Comparison of ENCODE assay signal across 8 cellular contexts in the genomic region with DNA sequence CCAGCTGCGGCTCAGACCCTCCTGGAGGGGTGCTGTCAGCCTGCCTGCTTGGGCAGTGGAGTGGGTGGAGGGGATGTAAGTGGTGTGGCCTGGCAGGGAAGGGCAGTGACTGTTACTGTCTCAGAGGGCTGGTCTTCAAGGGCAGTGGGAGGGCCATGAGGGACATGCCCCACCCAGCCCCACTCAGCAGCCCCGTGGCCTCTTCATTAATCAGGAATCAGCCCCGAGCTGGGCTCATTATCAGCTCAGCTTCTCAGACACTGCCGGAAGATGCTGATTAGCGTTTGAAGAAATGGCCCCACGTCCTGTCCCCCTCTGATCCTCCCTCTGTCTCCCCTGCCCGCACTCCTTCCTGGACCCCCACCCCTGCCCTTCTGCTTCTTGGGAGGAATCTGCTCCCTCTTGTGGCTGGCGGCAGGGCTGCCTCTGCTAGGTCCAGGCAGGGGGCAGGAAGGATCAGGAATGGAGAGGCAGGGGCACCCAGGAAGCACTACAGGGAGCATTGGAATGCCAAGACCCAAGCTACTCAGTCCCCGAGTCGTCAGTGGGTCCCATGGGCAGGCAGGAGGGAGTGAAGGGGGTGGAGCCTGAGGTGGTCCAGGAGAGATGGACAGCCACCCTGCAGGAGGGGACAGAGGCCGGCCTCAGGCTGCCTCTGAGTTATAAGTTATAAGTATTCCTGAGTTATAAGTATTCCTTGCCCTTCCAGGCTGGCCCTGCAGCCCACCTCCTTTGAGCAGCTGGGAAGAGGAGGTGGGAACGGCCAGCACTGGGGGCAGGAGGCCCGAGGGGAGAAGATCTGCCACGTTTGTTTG. TPM values are rescaled to one million over a fixed set of nuclear protein-coding genes. Genes with fewer than 3 reads are reported as not detected.
A peak's percentile ranks its signal among the peaks of the same experiment; 100 is the strongest.
DNase-seq lines count a peak whose midpoint lies in the region; ATAC-seq and TF ChIP-seq lines count a peak whose summit lies in the region.

No MANE protein-coding gene starts in this region.

- peak overlapping the region in 8 of 10 donors; percentile 15 to 75 (median 63) for H3K4me3 Mint-ChIP-seq in naive thymus-derived CD8-positive, alpha-beta T cell

- ATAC-seq in naive thymus-derived CD8-positive, alpha-beta T cell = peak; percentile 49 to 51
- no peak for ATAC-seq in HG02623 (IDR thresholded peaks at IDR 0.05; ENCODE audit: unreplicated experiment)
- no peak for ATAC-seq in HG03457 (IDR thresholded peaks at IDR 0.05; ENCODE audit: unreplicated experiment)
- ATAC-seq in HG03442 (IDR thresholded peaks at IDR 0.05; ENCODE audit: unreplicated experiment) = no peak

- peak; percentile 36 for TF ChIP-seq CTCF in GM10266 (IDR thresholded peaks at IDR 0.05; ENCODE audit: control insufficient read depth, insufficient read depth, low read depth, missing control alignments)

- peaks cover 0 to 5% (median 0%) of the 10 kb centered on the region in 3 donors for H3K36me3 Mint-ChIP-seq in naive thymus-derived CD8-positive, alpha-beta T cell

- POLR2A ChIA-PET in naive thymus-derived CD8-positive, alpha-beta T cell (lab: Charles Lee) = interaction anchor here (1.2 kb wide), 1 partner anchor 13 kb away, joined by 3 read pairs; no protein-coding TSS in a partner anchor

- peaks cover 48 to 97% (median 73%) of the 10 kb centered on the region in 5 donors for H3K27me3 Mint-ChIP-seq in naive thymus-derived CD8-positive, alpha-beta T cell

- peak overlapping the region in 2 of 10 donors; percentile 13 to 50 for H3K27ac Mint-ChIP-seq in naive thymus-derived CD8-positive, alpha-beta T cell

- peaks cover 13 to 21% (median 17%) of the 10 kb centered on the region in 4 donors for H3K4me1 Mint-ChIP-seq in naive thymus-derived CD8-positive, alpha-beta T cell

- peaks cover 0 to 2% (median 0%) of the 10 kb centered on the region in 9 donors for H3K9me3 Mint-ChIP-seq in naive thymus-derived CD8-positive, alpha-beta T cell

- DNase-seq in A172 (ENCODE audit: low spot score) = peak; percentile 83
- DNase-seq in GM10266 (ENCODE audit: extremely low spot score) = peak; percentile 62
- peak; percentile 98 for DNase-seq in NCI-H82 treated with DMSO at 0.1 percent for 48 hours (lab: John Stamatoyannopoulos, UW; ENCODE audit: unreplicated experiment)
- DNase-seq in ecto neural progenitor cell (ENCODE audit: low spot score) = peak; percentile 83
- DNase-seq in naive thymus-derived CD8-positive, alpha-beta T cell = no peak

RNA-seq across cellular contexts. Expression of gene ASIC4, which starts 7.0 kb away (rescaled TPM):
- total RNA-seq in A172 (2014; rRNA removed; shearing (Covaris generic)) = 0.12 and 0.43 TPM in 2 replicates
- under 1 TPM; 0.21 to 0.30 TPM for total RNA-seq in naive thymus-derived CD8-positive, alpha-beta T cell
- not detected for polyA plus RNA-seq in naive thymus-derived CD8-positive, alpha-beta T cell

RNA-seq across cellular contexts. Expression of gene CHPF, which starts 22.3 kb away (rescaled TPM):
- 139 and 161 TPM in 2 replicates for total RNA-seq in A172 (2014; rRNA removed; shearing (Covaris generic))
- 1 to 10 TPM; 3.7 to 3.8 TPM for total RNA-seq in naive thymus-derived CD8-positive, alpha-beta T cell
- polyA plus RNA-seq in naive thymus-derived CD8-positive, alpha-beta T cell = 1 to 10 TPM; 3.8 to 4.2 (median 4.2) TPM

RNA-seq across cellular contexts. Expression of gene TMEM198, which starts 22.6 kb away (rescaled TPM):
- 1.4 and 2.2 TPM in 2 replicates for total RNA-seq in A172 (2014; rRNA removed; shearing (Covaris generic))
- under 1 TPM; 0.36 to 0.49 TPM for total RNA-seq in naive thymus-derived CD8-positive, alpha-beta T cell
- polyA plus RNA-seq in naive thymus-derived CD8-positive, alpha-beta T cell = under 1 TPM in 1 of 3 donors, not detected in 2; 0.21 TPM

RNA-seq across cellular contexts. Expression of gene GMPPA, which starts 22.6 kb away (rescaled TPM):
- total RNA-seq in A172 (2014; rRNA removed; shearing (Covaris generic)) = 52.5 and 54.7 TPM in 2 replicates
- 10 to 100 TPM; 22.5 to 26.9 TPM for total RNA-seq in naive thymus-derived CD8-positive, alpha-beta T cell
- polyA plus RNA-seq in naive thymus-derived CD8-positive, alpha-beta T cell = 10 to 100 TPM; 12.1 to 22.0 (median 17.0) TPM

RNA-seq across cellular contexts. Expression of gene OBSL1, which starts 50.1 kb away (rescaled TPM):
- 119 and 130 TPM in 2 replicates for total RNA-seq in A172 (2014; rRNA removed; shearing (Covaris generic))
- total RNA-seq in naive thymus-derived CD8-positive, alpha-beta T cell = 1 to 10 TPM in 1 of 2 experiments, under 1 TPM in 1; 0.96 to 1.1 TPM
- polyA plus RNA-seq in naive thymus-derived CD8-positive, alpha-beta T cell = not detected

Comparison
In these comparisons a context has a peak if more than half of its experiments do, and no peak if none do; other contexts are left out.
1. DNase-seq: peak in A172 (single experiment), GM10266 (single experiment), NCI-H82 treated with DMSO at 0.1 percent for 48 hours (single experiment) and ecto neural progenitor cell (single experiment); none in naive thymus-derived CD8-positive, alpha-beta T cell (0 of 10).
2. ATAC-seq: peak in naive thymus-derived CD8-positive, alpha-beta T cell (2 of 2); none in HG02623 (single experiment), HG03457 (single experiment) and HG03442 (single experiment).
3. RNA of gene CHPF, which starts 22.3 kb away (total RNA-seq): 139 to 161 TPM in A172; 3.7 to 3.8 TPM in naive thymus-derived CD8-positive, alpha-beta T cell; every median in the first group is over 10 times any median in the second.